Comparison of ENCODE assay signal across 20 cellular contexts in genomic region chr11:1937616-1938342, GRCh38. TPM values are rescaled to one million over a fixed set of nuclear protein-coding genes. Genes with fewer than 3 reads are reported as not detected.
A peak's percentile ranks its signal among the peaks of the same experiment; 100 is the strongest.
DNase-seq lines count a peak whose midpoint lies in the region; ATAC-seq and TF ChIP-seq lines count a peak whose summit lies in the region.
"Had no signal": no experiment of that assay in that cellular context is flagged by ENCODE, and none has a peak within 500 bp of the region (broad histone marks: within the 10 kb centered on the region; RNA-seq: fewer than 3 reads in every experiment).

No MANE protein-coding gene starts in this region.

- peaks cover 5% of the 10 kb centered on the region for H3K36me3 Mint-ChIP-seq in endothelial cell (ENCODE audit: low read depth, unreplicated experiment)
- H3K36me3 Mint-ChIP-seq in nephron (ENCODE audit: low read depth), result no peaks in the 10 kb centered on the region
- H3K36me3 Mint-ChIP-seq: activated CD8-positive, alpha-beta memory T cell treated with anti-CD3 and anti-CD28 coated beads, Interleukin-2, amount 10 ng/mL, durations not matched to agents 7 days and 5 days had no signal

- no peak for TF ChIP-seq CTCF in endothelial cell (IDR thresholded peaks at IDR 0.05; ENCODE audit: unreplicated experiment)
- TF ChIP-seq CTCF in nephron (IDR thresholded peaks at IDR 0.05; ENCODE audit: unreplicated experiment in 3 of 3), result no peak

- DNase-seq in stimulated activated CD4-positive, alpha-beta T cell treated with anti-CD3 and anti-CD28 coated beads, Interleukin-1b, Interleukin-23, amount 100 ng/mL, for 48 hours, result peak; percentile 1
- DNase-seq in stimulated activated CD4-positive, alpha-beta T cell treated with anti-CD3 and anti-CD28 coated beads, Interleukin-4, amount 100 ng/mL, for 24 hours, result no peak
- DNase-seq in endothelial cell (ENCODE audit: low spot score), result peak; percentile 2
- DNase-seq in DMS53 (lab: John Stamatoyannopoulos, UW), result no peak
- DNase-seq in Kasumi-1 (lab: John Stamatoyannopoulos, UW), result no peak
- DNase-seq: activated CD8-positive, alpha-beta memory T cell treated with anti-CD3 and anti-CD28 coated beads, Interleukin-2, amount 10 ng/mL, durations not matched to agents 7 days and 5 days; EL; HCEC 1CT; islet precursor cell; midbrain; NCI-H187 treated with DMSO at 0.1 percent for 48 hours; nucleus accumbens; SHP77; stimulated activated CD4-positive, alpha-beta T cell treated with anti-CD3 and anti-CD28 coated beads, Interleukin-4, amount 100 ng/mL, for 1 hour; substantia nigra had no signal

- H3K27ac Mint-ChIP-seq in endothelial cell (ENCODE audit: unreplicated experiment), result no peak overlapping the region
- H3K27ac Mint-ChIP-seq in nephron, result peak overlapping the region; percentile 65 to 82 (median 77)
- H3K27ac Mint-ChIP-seq: activated CD8-positive, alpha-beta memory T cell treated with anti-CD3 and anti-CD28 coated beads, Interleukin-2, amount 10 ng/mL, durations not matched to agents 7 days and 5 days; activated T-helper 17 cell treated with anti-CD3 and anti-CD28 coated beads, Interleukin-2, amount 50 U/mL, for 72 hours had no signal

- H3K27me3 Mint-ChIP-seq in endothelial cell (ENCODE audit: unreplicated experiment) (peaks cover 12% of the 10 kb centered on the region), nephron (ENCODE audit: low read depth) (no peaks in the 10 kb centered on the region)

- H3K9me3 Mint-ChIP-seq in endothelial cell (ENCODE audit: unreplicated experiment) (no peaks in the 10 kb centered on the region), nephron (no peaks in the 10 kb centered on the region)
- H3K9me3 Mint-ChIP-seq: activated T-helper 17 cell treated with anti-CD3 and anti-CD28 coated beads, Interleukin-2, amount 50 U/mL, for 72 hours had no signal

- no peak for ATAC-seq in HG03135 (IDR thresholded peaks at IDR 0.05; ENCODE audit: unreplicated experiment)
- no peak for ATAC-seq in GM21447 (IDR thresholded peaks at IDR 0.05; ENCODE audit: unreplicated experiment)
- ATAC-seq: activated CD8-positive, alpha-beta memory T cell treated with anti-CD3 and anti-CD28 coated beads, Interleukin-2, amount 10 ng/mL, durations not matched to agents 7 days and 5 days; activated T-helper 17 cell treated with anti-CD3 and anti-CD28 coated beads, Interleukin-2, amount 50 U/mL, for 72 hours had no signal

- H3K4me1 Mint-ChIP-seq in endothelial cell (ENCODE audit: unreplicated experiment) (peaks cover 6% of the 10 kb centered on the region), nephron (peaks cover 53% of the 10 kb centered on the region)

- no peak overlapping the region for H3K4me3 Mint-ChIP-seq in endothelial cell (ENCODE audit: unreplicated experiment)
- no peak overlapping the region for H3K4me3 Mint-ChIP-seq in nephron
- H3K4me3 Mint-ChIP-seq: activated CD8-positive, alpha-beta memory T cell treated with anti-CD3 and anti-CD28 coated beads, Interleukin-2, amount 10 ng/mL, durations not matched to agents 7 days and 5 days; activated T-helper 17 cell treated with anti-CD3 and anti-CD28 coated beads, Interleukin-2, amount 50 U/mL, for 72 hours had no signal

RNA-seq across cellular contexts. Expression of gene MRPL23, which starts 9.4 kb away (rescaled TPM):
- total RNA-seq in endothelial cell (ENCODE audit: unreplicated experiment), result 29.2 TPM

RNA-seq across cellular contexts. Expression of gene TNNT3, which starts 18.3 kb away (rescaled TPM):
- total RNA-seq in endothelial cell (ENCODE audit: unreplicated experiment), result not detected
- total RNA-seq: NCI-H460 had no signal

RNA-seq across cellular contexts. Expression of gene PRR33, which starts 46.1 kb away (rescaled TPM):
- not detected for total RNA-seq in endothelial cell (ENCODE audit: unreplicated experiment)
- total RNA-seq: activated CD8-positive, alpha-beta memory T cell treated with anti-CD3 and anti-CD28 coated beads, Interleukin-2, amount 10 ng/mL, durations not matched to agents 7 days and 5 days; NCI-H460 had no signal

RNA-seq across cellular contexts. Expression of gene H19, which starts 59.9 kb away (rescaled TPM):
- total RNA-seq in endothelial cell (ENCODE audit: unreplicated experiment), result not detected
- total RNA-seq: activated CD8-positive, alpha-beta memory T cell treated with anti-CD3 and anti-CD28 coated beads, Interleukin-2, amount 10 ng/mL, durations not matched to agents 7 days and 5 days; activated T-helper 17 cell treated with anti-CD3 and anti-CD28 coated beads, Interleukin-2, amount 50 U/mL, for 72 hours had no signal

Comparison
In these comparisons a context has a peak if more than half of its experiments do, and no peak if none do; other contexts are left out.
1. DNase-seq: peak in stimulated activated CD4-positive, alpha-beta T cell treated with anti-CD3 and anti-CD28 coated beads, Interleukin-1b, Interleukin-23, amount 100 ng/mL, for 48 hours (single experiment) and endothelial cell (single experiment); none in stimulated activated CD4-positive, alpha-beta T cell treated with anti-CD3 and anti-CD28 coated beads, Interleukin-4, amount 100 ng/mL, for 24 hours (single experiment), DMS53 (single experiment) and Kasumi-1 (0 of 2).